8 cellular contexts compared by ENCODE assay signal in genomic region chr3:120350431-120350941, GRCh38. TPM values are rescaled to one million over a fixed set of nuclear protein-coding genes. Genes with fewer than 3 reads are reported as not detected.
DNase-seq lines count a peak whose midpoint lies in the region; ATAC-seq and TF ChIP-seq lines count a peak whose summit lies in the region.

No MANE protein-coding gene starts in this region.

- peak; percentile 79 for DNase-seq in EH (ENCODE audit: low read depth)
- peak; percentile 46 for DNase-seq in NB4 (ENCODE audit: low read depth)
- DNase-seq in caudate nucleus (lab: John Stamatoyannopoulos, UW): peak in 5 of 61 donors; percentile 2 to 7 (median 4)
- no peak for DNase-seq in mesothelial cell of epicardium (ENCODE audit: low spot score in 2 of 2, unreplicated experiment in 2 of 2)
- no peak for DNase-seq in activated CD4-positive, CD25-positive, alpha-beta regulatory T cell treated with anti-CD3 and anti-CD28 coated beads, Interleukin-2, amount 50 U/mL, for 72 hours
- DNase-seq in NCI-H2107 treated with DMSO at 0.1 percent for 48 hours (lab: John Stamatoyannopoulos, UW; ENCODE audit: unreplicated experiment): no peak

- TF ChIP-seq CTCF in NB4 (IDR thresholded peaks at IDR 0.05; ENCODE audit: low read depth, low read length): no peak
- TF ChIP-seq CTCF in mesothelial cell of epicardium (IDR thresholded peaks at IDR 0.05; ENCODE audit: unreplicated experiment): no peak

- H3K27me3 Mint-ChIP-seq in mesothelial cell of epicardium (ENCODE audit: low read depth): peaks cover 4% of the 10 kb centered on the region

- H3K4me3 Mint-ChIP-seq in mesothelial cell of epicardium: peak overlapping the region; percentile 92

- H3K9me3 Mint-ChIP-seq in mesothelial cell of epicardium: no peaks in the 10 kb centered on the region

- H3K36me3 Mint-ChIP-seq in mesothelial cell of epicardium: peaks cover 1% of the 10 kb centered on the region

- H3K27ac ChIP-seq in caudate nucleus (ENCODE audit: low read depth, low read length): peak overlapping the region; percentile 98

- H3K4me1 Mint-ChIP-seq in mesothelial cell of epicardium: peaks cover 24% of the 10 kb centered on the region

- H3K4me3 ChIP-seq in NB4 (ENCODE audit: low read depth, low read length): peak overlapping the region; percentile 76

- TF ChIP-seq POLR2A in NB4 (IDR thresholded peaks at IDR 0.05; ENCODE audit: extremely low read depth, insufficient read length): no peak

- no peak for ATAC-seq in HG03175 (IDR thresholded peaks at IDR 0.05; ENCODE audit: unreplicated experiment)
- no peak for ATAC-seq in GM18502 (IDR thresholded peaks at IDR 0.05; ENCODE audit: poor library complexity, unreplicated experiment)

- H3K27ac Mint-ChIP-seq in mesothelial cell of epicardium: peak overlapping the region; percentile 98

RNA-seq across cellular contexts. Expression of gene LRRC58, which starts 1.3 kb away (rescaled TPM):
- 18.6 to 19.0 TPM (median 18.7 TPM) in 3 replicates for total RNA-seq in mesothelial cell of epicardium

Comparison
In these comparisons a context has a peak if more than half of its experiments do, and no peak if none do; other contexts are left out.
1. DNase-seq: peak in EH (single experiment) and NB4 (single experiment); none in mesothelial cell of epicardium (0 of 2), activated CD4-positive, CD25-positive, alpha-beta regulatory T cell treated with anti-CD3 and anti-CD28 coated beads, Interleukin-2, amount 50 U/mL, for 72 hours (single experiment) and NCI-H2107 treated with DMSO at 0.1 percent for 48 hours (single experiment).